In the genomic region with DNA sequence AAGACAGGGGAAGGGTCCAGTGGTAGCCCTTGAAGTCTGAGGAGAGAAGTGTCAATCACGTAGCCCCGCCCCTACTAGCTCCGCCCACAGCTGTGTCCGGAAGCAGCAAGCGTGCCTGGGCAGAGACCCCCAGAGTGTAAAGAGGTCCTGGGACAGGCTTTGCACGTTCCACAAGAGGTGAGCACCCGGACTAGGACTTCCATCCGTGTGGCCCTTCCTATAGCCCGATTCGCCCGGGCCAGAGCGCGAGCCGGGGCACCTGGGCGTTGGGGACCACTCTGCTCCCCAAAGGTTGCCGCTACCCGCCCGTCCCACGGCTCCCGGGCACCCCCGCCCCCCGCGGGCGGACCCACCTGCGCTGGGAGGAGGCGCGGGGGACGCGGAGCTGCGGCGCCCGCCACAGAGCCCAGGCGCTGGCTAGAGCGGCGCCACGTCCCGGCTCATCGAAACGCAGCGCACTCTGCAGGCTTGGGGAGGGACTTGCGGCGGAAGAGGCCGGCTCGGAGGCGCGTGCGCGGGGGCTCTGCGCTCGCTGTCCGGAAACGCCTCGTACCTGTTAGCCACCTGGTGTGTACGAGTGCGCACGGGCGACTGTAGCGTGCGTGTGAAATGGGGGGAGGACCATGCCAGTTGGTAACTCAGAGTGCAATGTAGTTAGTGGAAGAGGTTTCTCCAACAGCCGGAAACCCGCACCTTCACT, we compare ENCODE assay signal across 1 cellular context.
TF ChIP-seq lines count a peak whose summit lies in the region.

A gene with protein sequence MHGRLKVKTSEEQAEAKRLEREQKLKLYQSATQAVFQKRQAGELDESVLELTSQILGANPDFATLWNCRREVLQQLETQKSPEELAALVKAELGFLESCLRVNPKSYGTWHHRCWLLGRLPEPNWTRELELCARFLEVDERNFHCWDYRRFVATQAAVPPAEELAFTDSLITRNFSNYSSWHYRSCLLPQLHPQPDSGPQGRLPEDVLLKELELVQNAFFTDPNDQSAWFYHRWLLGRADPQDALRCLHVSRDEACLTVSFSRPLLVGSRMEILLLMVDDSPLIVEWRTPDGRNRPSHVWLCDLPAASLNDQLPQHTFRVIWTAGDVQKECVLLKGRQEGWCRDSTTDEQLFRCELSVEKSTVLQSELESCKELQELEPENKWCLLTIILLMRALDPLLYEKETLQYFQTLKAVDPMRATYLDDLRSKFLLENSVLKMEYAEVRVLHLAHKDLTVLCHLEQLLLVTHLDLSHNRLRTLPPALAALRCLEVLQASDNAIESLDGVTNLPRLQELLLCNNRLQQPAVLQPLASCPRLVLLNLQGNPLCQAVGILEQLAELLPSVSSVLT (minus strand): TSS at position 464 of the 700 bp plus-strand sequence. CDS start 482 bp downstream, outside the sequence.

TF ChIP-seq in H1, 55 proteins besides CTCF, POLR2A, EP300 and RAD21:
- TF ChIP-seq, protein P1, sequence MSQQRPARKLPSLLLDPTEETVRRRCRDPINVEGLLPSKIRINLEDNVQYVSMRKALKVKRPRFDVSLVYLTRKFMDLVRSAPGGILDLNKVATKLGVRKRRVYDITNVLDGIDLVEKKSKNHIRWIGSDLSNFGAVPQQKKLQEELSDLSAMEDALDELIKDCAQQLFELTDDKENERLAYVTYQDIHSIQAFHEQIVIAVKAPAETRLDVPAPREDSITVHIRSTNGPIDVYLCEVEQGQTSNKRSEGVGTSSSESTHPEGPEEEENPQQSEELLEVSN (IDR thresholded peaks at IDR 0.05) = peak; percentile 80; the same call in 1 of the 2 replicates
- TF ChIP-seq TCF12 (IDR thresholded peaks at IDR 0.05; ENCODE audit: low read depth, low read length) (0 out of 2 replicates have a peak, but pooled peaks have one; percentile 72), NANOG (IDR thresholded peaks at IDR 0.05; ENCODE audit: insufficient read depth, low read depth, low read length, poor library complexity, severe bottlenecking) (no peak), BCL11A (IDR thresholded peaks at IDR 0.05; ENCODE audit: low read depth in 2 of 2, low read length in 2 of 2) (no peak), YY1 (IDR thresholded peaks at IDR 0.05; ENCODE audit: low read depth, low read length) (peak; percentile 66; the same call in 1 of the 2 replicates), RNF2 (IDR thresholded peaks at IDR 0.05; ENCODE audit: borderline replicate concordance, low read depth, low read length, missing control alignments, poor library complexity, severe bottlenecking) (no peak), GABPA (IDR thresholded peaks at IDR 0.05; ENCODE audit: borderline replicate concordance, insufficient read depth, low read length) (peak; percentile 48; the same call in 1 of the 2 replicates), BRCA1 (IDR thresholded peaks at IDR 0.05; ENCODE audit: low read depth, low read length) (no peak), SIX5 (IDR thresholded peaks at IDR 0.05; ENCODE audit: low read depth, low read length) (no peak), SRF (IDR thresholded peaks at IDR 0.05; ENCODE audit: low read depth, low read length) (no peak), HDAC2 (IDR thresholded peaks at IDR 0.05; ENCODE audit: borderline replicate concordance in 1 of 2, low read depth in 2 of 2, low read length in 2 of 2) (peak; percentile 63 to 88; a peak in 3 of 4 replicates), KDM4A (IDR thresholded peaks at IDR 0.05; ENCODE audit: low read depth, low read length, severe bottlenecking) (peak; percentile 69), CREB1 (IDR thresholded peaks at IDR 0.05) (peak; percentile 78), TBP (IDR thresholded peaks at IDR 0.05; ENCODE audit: low read depth, low read length) (peak; percentile 76), ASH2L (IDR thresholded peaks at IDR 0.05; ENCODE audit: low read length) (peak; percentile 93), SIRT6 (IDR thresholded peaks at IDR 0.05; ENCODE audit: low read length) (no peak), SIN3A (conservative IDR thresholded peaks at IDR 0.05 in 1 of 2, IDR thresholded peaks at IDR 0.05 in 1 of 2; ENCODE audit: low read depth in 1 of 2, low read length in 2 of 2) (peak; percentile 88 to 93; a peak in 3 of 4 replicates), NRF1 (IDR thresholded peaks at IDR 0.05; ENCODE audit: low read depth, low read length) (peak; percentile 71), SP2 (IDR thresholded peaks at IDR 0.05; ENCODE audit: low read length) (peak; percentile 92), PHF8 (conservative IDR thresholded peaks at IDR 0.05; ENCODE audit: low read depth, low read length) (peak; percentile 99), SAP30 (IDR thresholded peaks at IDR 0.05; ENCODE audit: insufficient read depth, insufficient replicate concordance, low read length) (no peak), EGR1 (IDR thresholded peaks at IDR 0.05; ENCODE audit: borderline replicate concordance, low read depth, low read length) (peak; percentile 88; the same call in 1 of the 2 replicates), GTF2F1 (IDR thresholded peaks at IDR 0.05; ENCODE audit: borderline replicate concordance, low read depth, low read length) (peak; percentile 18; the same call in 1 of the 2 replicates), TAF1 (IDR thresholded peaks at IDR 0.05; ENCODE audit: low read depth, low read length) (peak; percentile 80), KDM1A (IDR thresholded peaks at IDR 0.05; ENCODE audit: borderline replicate concordance, low read length) (peak; percentile 45; the same call in 1 of the 2 replicates), POLR2AphosphoS5 (IDR thresholded peaks at IDR 0.05; ENCODE audit: low read depth, low read length) (peak; percentile 92), MAFK (IDR thresholded peaks at IDR 0.05; ENCODE audit: low read depth, low read length) (no peak), RBBP5 (IDR thresholded peaks at IDR 0.05; ENCODE audit: borderline replicate concordance, low read depth, low read length) (peak; percentile 43; the same call in 1 of the 2 replicates), BACH1 (IDR thresholded peaks at IDR 0.05; ENCODE audit: low read length) (peak; percentile 35; the same call in 1 of the 2 replicates), JUND (IDR thresholded peaks at IDR 0.05; ENCODE audit: low read length) (peak; percentile 61), SP4 (IDR thresholded peaks at IDR 0.05; ENCODE audit: low read length) (peak; percentile 33; the same call in 1 of the 2 replicates), TAF7 (optimal IDR thresholded peaks at IDR 0.05; ENCODE audit: borderline replicate concordance, low read depth, low read length) (peak; percentile 86)
- TF ChIP-seq, protein P2, sequence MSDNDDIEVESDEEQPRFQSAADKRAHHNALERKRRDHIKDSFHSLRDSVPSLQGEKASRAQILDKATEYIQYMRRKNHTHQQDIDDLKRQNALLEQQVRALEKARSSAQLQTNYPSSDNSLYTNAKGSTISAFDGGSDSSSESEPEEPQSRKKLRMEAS (IDR thresholded peaks at IDR 0.05) = peak; percentile 94
- TF ChIP-seq, protein P3, sequence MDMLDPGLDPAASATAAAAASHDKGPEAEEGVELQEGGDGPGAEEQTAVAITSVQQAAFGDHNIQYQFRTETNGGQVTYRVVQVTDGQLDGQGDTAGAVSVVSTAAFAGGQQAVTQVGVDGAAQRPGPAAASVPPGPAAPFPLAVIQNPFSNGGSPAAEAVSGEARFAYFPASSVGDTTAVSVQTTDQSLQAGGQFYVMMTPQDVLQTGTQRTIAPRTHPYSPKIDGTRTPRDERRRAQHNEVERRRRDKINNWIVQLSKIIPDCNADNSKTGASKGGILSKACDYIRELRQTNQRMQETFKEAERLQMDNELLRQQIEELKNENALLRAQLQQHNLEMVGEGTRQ (IDR thresholded peaks at IDR 0.05; ENCODE audit: low read length) = 0 out of 2 replicates have a peak, but pooled peaks have one; percentile 10
